In the genomic region with DNA sequence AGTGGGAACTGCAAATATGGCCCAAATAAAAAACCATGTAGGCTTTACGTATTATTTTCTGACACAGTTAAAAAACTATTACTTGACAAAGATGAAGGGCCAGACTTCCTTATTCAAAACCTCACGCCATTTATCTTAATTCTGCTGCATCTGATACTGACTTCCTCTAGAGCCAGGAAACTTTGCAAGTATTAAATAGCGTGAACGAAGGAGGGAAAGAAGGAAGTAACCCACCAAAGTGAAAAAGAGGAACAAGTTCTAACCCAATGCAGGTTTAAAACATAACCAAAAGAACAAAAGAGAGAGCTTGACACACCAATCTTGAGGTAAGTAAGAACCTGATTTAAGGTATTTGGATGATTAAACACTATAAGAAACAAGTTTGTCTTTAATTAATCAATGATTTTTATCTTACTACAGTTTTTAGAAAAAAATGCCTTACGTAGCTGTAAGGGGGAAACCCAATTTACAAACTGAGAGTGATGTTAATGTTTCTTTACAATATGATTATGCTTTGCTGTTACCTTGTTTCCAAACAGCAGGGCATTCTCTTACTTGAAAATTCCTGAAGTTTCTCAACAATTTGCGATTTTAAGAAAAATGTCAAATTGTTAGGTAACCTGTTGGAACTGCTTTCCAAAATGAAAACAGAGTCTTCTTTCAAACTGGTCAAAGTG, we compare ENCODE assay signal across 10 cellular contexts. TPM values are rescaled to one million over a fixed set of nuclear protein-coding genes. Genes with fewer than 3 reads are reported as not detected.
DNase-seq lines count a peak whose midpoint lies in the region; ATAC-seq lines count a peak whose summit lies in the region.
"Had no signal": no experiment of that assay in that cellular context is flagged by ENCODE, and none has a peak within 500 bp of the region (broad histone marks: within the 10 kb centered on the region; RNA-seq: fewer than 3 reads in every experiment).

A gene (plus strand): TSS at position 220 of the 677 bp plus-strand sequence. CDS start 3,102 bp downstream, outside the sequence.

- H3K36me3 Mint-ChIP-seq in immature natural killer cell, result no peaks in the 10 kb centered on the region

- no peaks in the 10 kb centered on the region for H3K4me1 Mint-ChIP-seq in immature natural killer cell

- peak within 1 kb of the TSS in 3 of 5 donors; percentile 1 to 70 (median 68) for H3K4me3 Mint-ChIP-seq in immature natural killer cell

- no peak within 1 kb of the TSS for H3K27ac Mint-ChIP-seq in immature natural killer cell

- peak; percentile 84 for ATAC-seq in GM18511 (IDR thresholded peaks at IDR 0.05; ENCODE audit: unreplicated experiment)
- ATAC-seq in HG02623 (IDR thresholded peaks at IDR 0.05; ENCODE audit: unreplicated experiment), result peak; percentile 83

- H3K27me3 Mint-ChIP-seq in immature natural killer cell (ENCODE audit: low read depth in 3 of 3), result peaks cover 0 to 10% (median 3%) of the 10 kb centered on the region in 3 donors

- DNase-seq in KG1 (lab: John Stamatoyannopoulos, UW) (peak; percentile 52), immature natural killer cell (no peak), NCI-H1694 treated with DMSO at 0.1 percent for 48 hours (lab: John Stamatoyannopoulos, UW) (no peak), cortex of kidney (lab: John Stamatoyannopoulos, UW) (no peak), COLO829 (ENCODE audit: low spot score) (no peak)
- no peak for DNase-seq in activated CD4-positive, alpha-beta T cell treated with anti-CD3 and anti-CD28 coated beads for 48 hours
- DNase-seq: DMS53, upper lobe of left lung had no signal

- H3K9me3 Mint-ChIP-seq in immature natural killer cell, result peaks cover 0 to 4% (median 0%) of the 10 kb centered on the region in 6 donors

RNA-seq across cellular contexts. Expression of the gene that starts here (rescaled TPM):
- 1 to 10 TPM; 1.0 to 5.7 (median 2.9) TPM for polyA plus RNA-seq in immature natural killer cell
